In the genomic region with DNA sequence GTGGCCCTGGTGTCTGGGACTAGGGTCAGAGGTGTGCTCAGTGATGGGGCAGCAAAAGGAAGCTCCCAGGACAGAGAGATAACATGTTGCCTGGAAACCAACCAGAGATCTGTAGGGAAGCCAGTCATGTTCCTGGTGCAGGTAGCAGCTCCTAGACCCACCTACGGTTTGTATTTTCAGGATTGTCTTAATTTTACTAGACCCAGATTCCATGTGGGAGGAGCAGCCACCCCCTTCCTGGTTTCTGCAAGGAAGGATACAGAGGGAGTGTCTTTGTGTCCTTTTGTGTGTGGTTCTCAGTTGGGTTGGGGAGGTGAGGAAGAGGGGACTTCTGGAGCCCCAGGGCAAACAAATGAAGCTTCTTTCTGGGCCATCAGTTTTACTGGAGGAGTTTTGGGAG, we compare ENCODE assay signal across 26 cellular contexts.
"Had no signal": no experiment of that assay in that cellular context is flagged by ENCODE, and none has a peak within 500 bp of the region (broad histone marks: within the 10 kb centered on the region; RNA-seq: fewer than 3 reads in every experiment).

No MANE protein-coding gene starts in this region.

- H3K27me3 ChIP-seq: neural progenitor cell, ovary had no signal

- H3K79me2 ChIP-seq: hepatocyte had no signal

- H3K4me3 ChIP-seq: heart right ventricle, hepatocyte, left ventricle myocardium inferior, lung, neural progenitor cell, ovary, skin epidermis, stomach, thoracic aorta, tibial artery, upper lobe of right lung had no signal

- H3K27ac ChIP-seq: heart right ventricle, hepatocyte, left ventricle myocardium inferior, neural progenitor cell, neutrophil, ovary, skin epidermis, stomach, thoracic aorta, tibial artery, upper lobe of right lung had no signal

- H3K9me3 ChIP-seq: heart right ventricle, left ventricle myocardium inferior, neutrophil, ovary, stomach, thoracic aorta, tibial artery, upper lobe of right lung had no signal

- H2AFZ ChIP-seq: hepatocyte, neural progenitor cell had no signal

- H3K4me2 ChIP-seq: hepatocyte, neural progenitor cell had no signal

- H3K36me3 ChIP-seq: heart right ventricle, left ventricle myocardium inferior, neural progenitor cell, neutrophil, ovary, stomach, thoracic aorta, tibial artery, upper lobe of right lung had no signal

- H3K4me1 ChIP-seq: stomach, upper lobe of right lung had no signal

- ATAC-seq: heart right ventricle; right cardiac atrium; sciatic nerve; stimulated activated naive B cell treated with anti-CD40 and anti-IgM and Interleukin-4, amounts not matched to agents 10 μg/mL and 1 μg/mL and 100 μg/mL, for 72 hours; stimulated activated naive CD8-positive, alpha-beta T cell treated with anti-CD3 and anti-CD28 coated beads, Interleukin-15, Interleukin-2, amounts not matched to agents 100 U/mL and 50 U/mL, for 24 hours; upper lobe of right lung had no signal

- DNase-seq: heart right ventricle; islet precursor cell; left ventricle myocardium inferior; mesendoderm; naive B cell; occipital lobe; ovary; retina; stimulated activated CD4-positive, alpha-beta T cell treated with anti-CD3 and anti-CD28 coated beads, Interleukin-12 subunit alpha, Interleukin-12 subunit beta, amount 100 ng/mL, for 4 hours; stimulated activated CD4-positive, alpha-beta T cell treated with anti-CD3 and anti-CD28 coated beads, Interleukin-15, amount 100 ng/mL, for 24 hours; stimulated activated CD4-positive, alpha-beta T cell treated with anti-CD3 and anti-CD28 coated beads, Interleukin-2, amount 100 ng/mL, for 24 hours; stimulated activated CD4-positive, alpha-beta T cell treated with anti-CD3 and anti-CD28 coated beads, Interleukin-4, amount 100 ng/mL, for 1 hour; stimulated activated naive B cell treated with anti-CD40 and anti-IgM and Interleukin-4, amounts not matched to agents 10 μg/mL and 1 μg/mL and 100 μg/mL, for 72 hours; stimulated activated naive CD8-positive, alpha-beta T cell treated with anti-CD3 and anti-CD28 coated beads, Interleukin-15, Interleukin-2, amounts not matched to agents 100 U/mL and 50 U/mL, for 24 hours; stomach; tibial artery; trophoblast cell; upper lobe of right lung had no signal
